23 cellular contexts compared by ENCODE assay signal in the genomic region with DNA sequence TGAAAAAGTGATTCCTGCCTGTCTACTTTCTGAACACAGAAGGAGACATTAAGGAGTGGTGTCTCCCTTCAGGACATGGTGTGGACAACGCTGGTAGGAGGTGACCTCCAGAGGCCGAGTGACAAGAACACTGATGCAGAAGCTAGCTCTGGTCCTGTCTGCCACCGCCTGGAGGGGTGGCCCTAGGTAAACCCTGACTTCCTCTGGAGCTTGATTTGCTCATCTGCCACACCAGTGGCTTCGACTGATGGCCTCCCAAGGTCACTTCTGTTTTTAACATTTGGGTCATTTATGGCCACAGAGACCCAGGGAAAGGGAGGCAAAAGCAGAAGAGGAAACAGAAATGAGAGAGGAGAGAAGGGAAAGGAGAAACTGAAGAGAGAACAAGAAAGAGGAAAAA. TPM values are rescaled to one million over a fixed set of nuclear protein-coding genes. Genes with fewer than 3 reads are reported as not detected.
DNase-seq lines count a peak whose midpoint lies in the region; ATAC-seq and TF ChIP-seq lines count a peak whose summit lies in the region.
"Had no signal": no experiment of that assay in that cellular context is flagged by ENCODE, and none has a peak within 500 bp of the region (broad histone marks: within the 10 kb centered on the region; RNA-seq: fewer than 3 reads in every experiment).

No MANE protein-coding gene starts in this region.

- H3K27me3 ChIP-seq in parathyroid adenoma (ENCODE audit: control insufficient read depth, insufficient read depth, low read length): no peaks in the 10 kb centered on the region
- H3K27me3 ChIP-seq: Peyer's patch, SJSA1, transverse colon had no signal

- peaks cover 15% of the 10 kb centered on the region for H3K27me3 Mint-ChIP-seq in dendritic cell treated with granulocyte-macrophage colony-stimulating factor and Interleukin-4, amounts not matched to agents 40 ng/mL and 50 ng/mL, for 4 days

- no peak overlapping the region for H3K9ac ChIP-seq in parathyroid adenoma

- no peaks in the 10 kb centered on the region for H3K36me3 ChIP-seq in parathyroid adenoma (ENCODE audit: control insufficient read depth, insufficient read depth, low read length)
- H3K36me3 ChIP-seq: Peyer's patch, SJSA1, transverse colon had no signal

- DNase-seq in NOMO-1 treated with DMSO at 0.1 percent for 48 hours (lab: John Stamatoyannopoulos, UW; ENCODE audit: unreplicated experiment): peak; percentile 39
- DNase-seq in G401 (ENCODE audit: low spot score): no peak
- DNase-seq in UCSD-AML1 (lab: John Stamatoyannopoulos, UW; ENCODE audit: unreplicated experiment): no peak
- DNase-seq: activated naive CD4-positive, alpha-beta T cell; activated T-cell treated with anti-CD3 and anti-CD28 coated beads, Interleukin-2, amount 50 U/mL, for 72 hours; C1 segment of cervical spinal cord; KG1; left cardiac atrium; MM.1S; naive thymus-derived CD4-positive, alpha-beta T cell; NCI-H1694; NCI-H2171; NK-92 treated with Interleukin-12 subunit alpha and Interleukin-12 subunit beta, amount 100 ng/mL, for 24 hours; occipital lobe; Peyer's patch; stimulated activated CD4-positive, alpha-beta T cell treated with anti-CD3 and anti-CD28 coated beads, Interleukin-2, amount 100 ng/mL, for 24 hours; transverse colon had no signal

- intact Hi-C loops in dendritic cell treated with granulocyte-macrophage colony-stimulating factor and Interleukin-4, amounts not matched to agents 40 ng/mL and 50 ng/mL, for 4 days (cut with micrococcal nuclease): no loop called here

- in situ Hi-C loops in G401 (cut with HindIII; ENCODE audit: low sequenced_read_pairs): no loop called here

- no peaks in the 10 kb centered on the region for H3K79me2 ChIP-seq in parathyroid adenoma

- peak overlapping the region; percentile 65 for H2AFZ ChIP-seq in parathyroid adenoma

- peak overlapping the region; percentile 31 for H3K4me3 ChIP-seq in parathyroid adenoma (ENCODE audit: low read depth, low read length)
- H3K4me3 ChIP-seq: GM12878, Peyer's patch, SJSA1, transverse colon had no signal

- H3K36me3 Mint-ChIP-seq in dendritic cell treated with granulocyte-macrophage colony-stimulating factor and Interleukin-4, amounts not matched to agents 40 ng/mL and 50 ng/mL, for 4 days (ENCODE audit: low read depth): no peaks in the 10 kb centered on the region
- H3K36me3 Mint-ChIP-seq: naive thymus-derived CD4-positive, alpha-beta T cell had no signal

- peak overlapping the region; percentile 36 for H3K4me2 ChIP-seq in parathyroid adenoma (ENCODE audit: low read length)

- H3K4me3 Mint-ChIP-seq in dendritic cell treated with granulocyte-macrophage colony-stimulating factor and Interleukin-4, amounts not matched to agents 40 ng/mL and 50 ng/mL, for 4 days: no peak overlapping the region
- H3K4me3 Mint-ChIP-seq: activated T-cell treated with anti-CD3 and anti-CD28 coated beads, Interleukin-2, amount 50 U/mL, for 72 hours; naive thymus-derived CD4-positive, alpha-beta T cell had no signal

- peaks cover 52% of the 10 kb centered on the region for H3K4me1 ChIP-seq in parathyroid adenoma
- H3K4me1 ChIP-seq: Peyer's patch had no signal

- H3K27ac Mint-ChIP-seq in dendritic cell treated with granulocyte-macrophage colony-stimulating factor and Interleukin-4, amounts not matched to agents 40 ng/mL and 50 ng/mL, for 4 days: peak overlapping the region; percentile 11
- H3K27ac Mint-ChIP-seq: activated T-cell treated with anti-CD3 and anti-CD28 coated beads, Interleukin-2, amount 50 U/mL, for 72 hours; naive thymus-derived CD4-positive, alpha-beta T cell had no signal

- peaks cover 5% of the 10 kb centered on the region for H3K9me3 Mint-ChIP-seq in dendritic cell treated with granulocyte-macrophage colony-stimulating factor and Interleukin-4, amounts not matched to agents 40 ng/mL and 50 ng/mL, for 4 days

- no peaks in the 10 kb centered on the region for H3K9me3 ChIP-seq in parathyroid adenoma (ENCODE audit: control insufficient read depth, low read length)
- H3K9me3 ChIP-seq: Peyer's patch, SJSA1, transverse colon had no signal

- ATAC-seq in GM21737 (IDR thresholded peaks at IDR 0.05; ENCODE audit: unreplicated experiment): no peak
- ATAC-seq: activated T-cell treated with anti-CD3 and anti-CD28 coated beads, Interleukin-2, amount 50 U/mL, for 72 hours; GM12878; naive thymus-derived CD4-positive, alpha-beta T cell had no signal

- H3K4me1 Mint-ChIP-seq in dendritic cell treated with granulocyte-macrophage colony-stimulating factor and Interleukin-4, amounts not matched to agents 40 ng/mL and 50 ng/mL, for 4 days (ENCODE audit: low read depth): peaks cover 24% of the 10 kb centered on the region

- TF ChIP-seq CTCF in C4-2B (conservative IDR thresholded peaks at IDR 0.05): no peak
- TF ChIP-seq CTCF in parathyroid adenoma (IDR thresholded peaks at IDR 0.05): peak; percentile 13

- H3K27ac ChIP-seq in C4-2B (peak overlapping the region; percentile 69), parathyroid adenoma (peak overlapping the region; percentile 97)
- H3K27ac ChIP-seq: Peyer's patch, SJSA1, transverse colon had no signal

RNA-seq across cellular contexts. Expression of gene SLC22A23, which starts 49.3 kb away (rescaled TPM):
- total RNA-seq in G401 (2014; rRNA removed; shearing (Covaris generic)): 0.12 and 0.20 TPM in 2 replicates
